Comparison of ENCODE assay signal across 32 cellular contexts in genomic region chr4:87171944-87172343, GRCh38. TPM values are rescaled to one million over a fixed set of nuclear protein-coding genes. Genes with fewer than 3 reads are reported as not detected.
A peak's percentile ranks its signal among the peaks of the same experiment; 100 is the strongest.
DNase-seq lines count a peak whose midpoint lies in the region; ATAC-seq, FAIRE-seq and TF ChIP-seq lines count a peak whose summit lies in the region.
"Had no signal": no experiment of that assay in that cellular context is flagged by ENCODE, and none has a peak within 500 bp of the region (broad histone marks: within the 10 kb centered on the region; RNA-seq: fewer than 3 reads in every experiment).

No MANE protein-coding gene starts in this region.

- no peak overlapping the region for H3K4me2 ChIP-seq in HepG2 (ENCODE audit: low read depth, low read length)
- H3K4me2 ChIP-seq: A549; BLaER1; BLaER1 treated with 17β-estradiol and CSF1 and Interleukin-3, amounts not matched to agents 10 nM and 100 nM had no signal

- no peak overlapping the region for H3K9ac ChIP-seq in HepG2 (ENCODE audit: insufficient read depth, low read depth, low read length)
- H3K9ac ChIP-seq: BLaER1; BLaER1 treated with 17β-estradiol and CSF1 and Interleukin-3, amounts not matched to agents 10 nM and 100 nM had no signal

- TF ChIP-seq CTCF in HepG2 (CRISPR knock-in tag; IDR thresholded peaks at IDR 0.05) (no peak), right lobe of liver (IDR thresholded peaks at IDR 0.05) (no peak), Caco-2 (IDR thresholded peaks at IDR 0.05; ENCODE audit: insufficient read depth in 1 of 2, low read depth in 1 of 2, low read length in 1 of 2, severe bottlenecking in 1 of 2, unreplicated experiment in 1 of 2) (no peak)

- no peak overlapping the region for H3K4me3 ChIP-seq in HepG2 (replicated peaks in 1 of 3; ENCODE audit: insufficient read depth in 1 of 3, low read depth in 2 of 3, low read length in 3 of 3)
- H3K4me3 ChIP-seq in right lobe of liver: no peak overlapping the region
- H3K4me3 ChIP-seq in Caco-2 (ENCODE audit: low read depth, low read length): no peak overlapping the region
- H3K4me3 ChIP-seq: A549; BLaER1; BLaER1 treated with 17β-estradiol and CSF1 and Interleukin-3, amounts not matched to agents 10 nM and 100 nM had no signal

- ATAC-seq in HepG2 (no peak), right lobe of liver (no peak)
- ATAC-seq: A549; CD8-positive, alpha-beta T cell had no signal

- peaks cover 10% of the 10 kb centered on the region for H3K9me3 Mint-ChIP-seq in Caco-2 (ENCODE audit: unreplicated experiment)
- H3K9me3 Mint-ChIP-seq: CD4-positive, alpha-beta memory T cell; CD4-positive, alpha-beta T cell; CD4-positive, CD25-positive, alpha-beta regulatory T cell; CD8-positive, alpha-beta memory T cell; CD8-positive, alpha-beta T cell had no signal

- FAIRE-seq in HepG2 (lab: Jason Lieb, UNC) (no peak), GM12892 (lab: Jason Lieb, UNC) (peak; percentile 27)
- FAIRE-seq: A204.1, A549, D721Med had no signal

- DNase-seq in HepG2 (ENCODE audit: low spot score) (peak; percentile 21), right lobe of liver (no peak), GM12892 (ENCODE audit: insufficient read length) (no peak), Caco-2 (no peak)
- DNase-seq: 8988T; ACHN; AML-193; BE2C; C1 segment of cervical spinal cord; Calu3; CD4-positive, alpha-beta memory T cell; CD4-positive, alpha-beta T cell; CD4-positive, CD25-positive, alpha-beta regulatory T cell; CD8-positive, alpha-beta memory T cell; CD8-positive, alpha-beta T cell; COR-L47; DMS 273 treated with DMSO at 0.1 percent for 48 hours; DMS153; DMS53; DMS79; DMS79 treated with DMSO at 0.1 percent for 48 hours; DND-41; EL had no signal

- no peaks in the 10 kb centered on the region for H3K79me2 ChIP-seq in HepG2 (ENCODE audit: insufficient read depth, low read length)

- H3K9me3 ChIP-seq in HepG2 (ENCODE audit: low read length): no peaks in the 10 kb centered on the region
- H3K9me3 ChIP-seq in right lobe of liver: no peaks in the 10 kb centered on the region
- no peaks in the 10 kb centered on the region for H3K9me3 ChIP-seq in Caco-2
- H3K9me3 ChIP-seq: A549; BE2C; BLaER1; BLaER1 treated with 17β-estradiol and CSF1 and Interleukin-3, amounts not matched to agents 10 nM and 100 nM had no signal

- H3K4me1 ChIP-seq in HepG2 (ENCODE audit: insufficient read depth, low read length): peaks cover 8% of the 10 kb centered on the region
- no peaks in the 10 kb centered on the region for H3K4me1 ChIP-seq in right lobe of liver
- H3K4me1 ChIP-seq in Caco-2: no peaks in the 10 kb centered on the region
- H3K4me1 ChIP-seq: A549; BE2C; BLaER1; BLaER1 treated with 17β-estradiol and CSF1 and Interleukin-3, amounts not matched to agents 10 nM and 100 nM had no signal

- no peak overlapping the region for H2AFZ ChIP-seq in HepG2 (ENCODE audit: low read length)

- H3K27ac ChIP-seq in HepG2 (ENCODE audit: extremely low read length, insufficient read depth, low read length) (no peak overlapping the region), right lobe of liver (no peak overlapping the region)
- H3K27ac ChIP-seq: 22Rv1; A549; BLaER1; BLaER1 treated with 17β-estradiol and CSF1 and Interleukin-3, amounts not matched to agents 10 nM and 100 nM; C4-2B had no signal

- POLR2A ChIA-PET in HepG2 (lab: Yijun Ruan, JAX) (no interaction called here), Caco-2 (lab: Charles Lee) (no interaction called here)

- H3K27ac Mint-ChIP-seq in Caco-2 (ENCODE audit: unreplicated experiment): no peak overlapping the region
- H3K27ac Mint-ChIP-seq: B cell; CD14-positive monocyte; CD4-positive, alpha-beta memory T cell; CD4-positive, alpha-beta T cell; CD4-positive, CD25-positive, alpha-beta regulatory T cell; CD8-positive, alpha-beta memory T cell; CD8-positive, alpha-beta T cell had no signal

- H3K4me3 Mint-ChIP-seq in Caco-2 (ENCODE audit: unreplicated experiment): no peak overlapping the region
- H3K4me3 Mint-ChIP-seq: B cell; CD14-positive monocyte; CD4-positive, alpha-beta memory T cell; CD4-positive, alpha-beta T cell; CD4-positive, CD25-positive, alpha-beta regulatory T cell; CD8-positive, alpha-beta memory T cell; CD8-positive, alpha-beta T cell had no signal

- BruUV-seq in HepG2 (replicated peaks; lab: Mats Ljungman, UMichigan): no TSS peak
- BruUV-seq in Caco-2 (replicated peaks; lab: Mats Ljungman, UMichigan): no TSS peak

- no peaks in the 10 kb centered on the region for H4K20me1 ChIP-seq in HepG2 (ENCODE audit: insufficient read depth, low read length)
- H4K20me1 ChIP-seq: BLaER1; BLaER1 treated with 17β-estradiol and CSF1 and Interleukin-3, amounts not matched to agents 10 nM and 100 nM had no signal

- H3K36me3 ChIP-seq in HepG2 (replicated peaks in 1 of 2; ENCODE audit: control insufficient read depth in 1 of 2, insufficient read depth in 2 of 2, low read length in 2 of 2) (no peaks in the 10 kb centered on the region), right lobe of liver (no peaks in the 10 kb centered on the region), Caco-2 (ENCODE audit: control insufficient read depth, insufficient read depth, low read length) (no peaks in the 10 kb centered on the region; the same call in 1 of the 2 replicates)

- in situ Hi-C loops in HepG2 (cut with HindIII; ENCODE audit: extremely low pct_ligation_motif_present, low pct_unique_long_range_greater_than_20kb): no loop called here

- no peak for TF ChIP-seq POLR2A in HepG2 (IDR thresholded peaks at IDR 0.05; ENCODE audit: insufficient read depth in 1 of 2, low read depth in 2 of 2, low read length in 2 of 2)
- no peak for TF ChIP-seq POLR2A in right lobe of liver (IDR thresholded peaks at IDR 0.05)
- TF ChIP-seq POLR2A in GM12892 (IDR thresholded peaks at IDR 0.05; ENCODE audit: low read depth, low read length): no peak

- peaks cover 26% of the 10 kb centered on the region for H3K36me3 Mint-ChIP-seq in Caco-2 (ENCODE audit: insufficient read depth, unreplicated experiment)

- no peaks in the 10 kb centered on the region for H3K4me1 Mint-ChIP-seq in Caco-2 (ENCODE audit: low read depth, unreplicated experiment)
- H3K4me1 Mint-ChIP-seq: B cell; CD14-positive monocyte; CD8-positive, alpha-beta memory T cell had no signal

- WGBS in HepG2 (ENCODE audit: low lambda C conversion rate): 81% methylated on average over 2 of the region's 2 CpGs
- WGBS in right lobe of liver (ENCODE audit: insufficient coverage, low coverage, low lambda C conversion rate, missing lambda C conversion rate): 100% methylated on average over 2 of the region's 2 CpGs

- H3K27me3 ChIP-seq in HepG2 (ENCODE audit: control insufficient read depth in 1 of 2, insufficient read depth in 2 of 2, low read length in 2 of 2): no peaks in the 10 kb centered on the region
- no peaks in the 10 kb centered on the region for H3K27me3 ChIP-seq in right lobe of liver
- no peaks in the 10 kb centered on the region for H3K27me3 ChIP-seq in Caco-2 (replicated peaks; ENCODE audit: control insufficient read depth, insufficient read depth, low read length)
- H3K27me3 ChIP-seq: BE2C; BLaER1; BLaER1 treated with 17β-estradiol and CSF1 and Interleukin-3, amounts not matched to agents 10 nM and 100 nM had no signal

- no peak for TF ChIP-seq RAD21 in HepG2 (CRISPR knock-in tag; IDR thresholded peaks at IDR 0.05)

- CTCF ChIA-PET in HepG2 (lab: Yijun Ruan, JAX; ENCODE audit: low intra/inter-chr PET ratio, low total read pairs) (no interaction called here), Caco-2 (lab: Charles Lee) (no interaction called here)

- TF ChIP-seq EP300 in HepG2 (IDR thresholded peaks at IDR 0.05; ENCODE audit: low read depth in 2 of 2, low read length in 2 of 2) (no peak), HepG2 (CRISPR knock-in tag; IDR thresholded peaks at IDR 0.05; ENCODE audit: borderline replicate concordance) (no peak)

- intact Hi-C loops in HepG2 (cut with micrococcal nuclease; ENCODE audit: unreplicated experiment) (no loop called here), right lobe of liver (cut with DNase I) (no loop called here), Caco-2 (cut with micrococcal nuclease; ENCODE audit: unreplicated experiment) (no loop called here)

- no peaks in the 10 kb centered on the region for H3K27me3 Mint-ChIP-seq in Caco-2 (ENCODE audit: insufficient read depth, unreplicated experiment)
- H3K27me3 Mint-ChIP-seq: B cell; CD4-positive, alpha-beta memory T cell; CD4-positive, alpha-beta T cell; CD4-positive, CD25-positive, alpha-beta regulatory T cell; CD8-positive, alpha-beta memory T cell had no signal

TF ChIP-seq in HepG2, 621 proteins besides CTCF, POLR2A, EP300 and RAD21 (continues in another document):
- TF ChIP-seq TFAP4 (IDR thresholded peaks at IDR 0.05; ENCODE audit: borderline replicate concordance, low read depth): peak; percentile 70

RNA-seq across cellular contexts. Expression of gene KLHL8, which starts 48.5 kb away (rescaled TPM):
- total RNA-seq in HepG2 (2016; rRNA removed; fragmentation: Illumina TruSeq; extraction: Trizol) (11.7 and 18.4 TPM in 2 replicates), right lobe of liver (1 to 10 TPM; 5.5 to 9.6 (median 7.2) TPM), Caco-2 (2022) (23.4 and 27.7 TPM in 2 replicates)
- 29.5 and 30.8 TPM in 2 replicates for total RNA-seq in HepG2 (2016; cell fraction: cytosol; rRNA removed; fragmentation: Illumina TruSeq; extraction: Trizol; ENCODE audit: low read depth)
- 12.4 and 16.0 TPM in 2 replicates for total RNA-seq in HepG2 (2016; cell fraction: insoluble cytoplasmic fraction; rRNA removed; fragmentation: Illumina TruSeq; extraction: Trizol)
- total RNA-seq in HepG2 (2016; cell fraction: membrane; rRNA removed; fragmentation: Illumina TruSeq; extraction: Trizol): 21.3 and 27.0 TPM in 2 replicates
- 10.2 and 11.7 TPM in 2 replicates for total RNA-seq in HepG2 (2016; cell fraction: nucleus; rRNA removed; fragmentation: Illumina TruSeq; extraction: Trizol)
- polyA plus RNA-seq in HepG2 (2011; rRNA removed): 2.6 and 2.8 TPM in 2 replicates
- polyA plus RNA-seq in HepG2 (2011; cell fraction: cytosol; rRNA removed): 1.7 and 3.5 TPM in 2 replicates
- polyA plus RNA-seq in HepG2 (2011; cell fraction: nucleus; rRNA removed): 1.6 TPM in 2 replicates
- polyA plus RNA-seq in HepG2 (2012): 7.8 and 8.3 TPM in 2 replicates
- 0.57 and 0.74 TPM in 2 replicates for polyA plus RNA-seq in HepG2 (2016; cell fraction: cytosol; fragmentation: Illumina TruSeq; extraction: Trizol; ENCODE audit: low read depth)
- polyA plus RNA-seq in HepG2 (2016; cell fraction: insoluble cytoplasmic fraction; fragmentation: Illumina TruSeq; extraction: Trizol; ENCODE audit: low read depth): 13.1 and 14.9 TPM in 2 replicates
- 2.8 and 3.1 TPM in 2 replicates for polyA plus RNA-seq in HepG2 (2016; cell fraction: membrane; fragmentation: Illumina TruSeq; extraction: Trizol; ENCODE audit: low read depth)
- polyA plus RNA-seq in HepG2 (2016; cell fraction: nucleus; fragmentation: Illumina TruSeq; extraction: Trizol; ENCODE audit: insufficient read depth, low read depth): 6.6 and 6.7 TPM in 2 replicates
- 6.6 and 12.6 TPM in 2 replicates for polyA minus RNA-seq in HepG2 (2011; rRNA and poly(A)+ RNA removed; ENCODE audit: low replicate concordance)
- polyA minus RNA-seq in HepG2 (2011; cell fraction: cytosol; rRNA and poly(A)+ RNA removed): 8.1 and 10.3 TPM in 2 replicates
- 12.7 and 12.9 TPM in 2 replicates for polyA minus RNA-seq in HepG2 (2011; cell fraction: nucleus; rRNA and poly(A)+ RNA removed)
- 6.2 TPM for polyA plus RNA-seq in GM12892 (2012; ENCODE audit: missing spikeins)
